8 cellular contexts compared by ENCODE assay signal in genomic region chr1:52366517-52366827, GRCh38. TPM values are rescaled to one million over a fixed set of nuclear protein-coding genes. Genes with fewer than 3 reads are reported as not detected.
DNase-seq lines count a peak whose midpoint lies in the region; ATAC-seq and TF ChIP-seq lines count a peak whose summit lies in the region.

No MANE protein-coding gene starts in this region.

- no peaks in the 10 kb centered on the region for H3K9me2 ChIP-seq in SK-N-SH

- no peaks in the 10 kb centered on the region for H3K27me3 ChIP-seq in SK-N-SH (ENCODE audit: insufficient read depth)
- H3K27me3 ChIP-seq in iPS-18a (ENCODE audit: control insufficient read depth, insufficient read depth, low read length) = no peaks in the 10 kb centered on the region
- no peaks in the 10 kb centered on the region for H3K27me3 ChIP-seq in stomach

- CTCF ChIA-PET in SK-N-SH (lab: Yijun Ruan, JAX) = interaction anchor here (1.8 kb wide), 1 partner anchor 18 kb away, joined by 5 read pairs; no protein-coding TSS in a partner anchor
- CTCF ChIA-PET in activated CD8-positive, alpha-beta T cell treated with anti-CD3 and anti-CD28 coated beads, Interleukin-2, amount 10 ng/mL, durations not matched to agents 7 days and 5 days (lab: Charles Lee) = interaction anchor here (0.8 to 1.3 kb wide), 3 partner anchors 20 to 319 kb away, joined by 3 read pairs; no protein-coding TSS in a partner anchor

- 23% methylated on average over 7 of the region's 8 CpGs for WGBS in SK-N-SH (ENCODE audit: low lambda C conversion rate)
- WGBS in stomach, 5 donors = 11 to 45% (median 18%) methylated on average over 4 to 8 of the region's 8 CpGs

- intact Hi-C loops in stomach (cut with DNase I; ENCODE audit: low total_unique reads) = no loop called here

- peaks cover 7% of the 10 kb centered on the region; the same call in 1 of the 2 replicates for H4K20me1 ChIP-seq in SK-N-SH (ENCODE audit: insufficient read depth)

- TF ChIP-seq POLR2A in stomach (IDR thresholded peaks at IDR 0.05) = no peak

- H3K4me1 ChIP-seq in SK-N-SH (ENCODE audit: control insufficient read depth in 1 of 2, insufficient read depth in 2 of 2, low read depth in 1 of 2, low read length in 1 of 2) = peaks cover 0 to 13% of the 10 kb centered on the region in 2 experiments; a peak in 3 of 4 replicates
- peaks cover 5% of the 10 kb centered on the region for H3K4me1 ChIP-seq in iPS-18a (ENCODE audit: control insufficient read depth, low read depth, low read length)
- peaks cover 9 to 47% (median 32%) of the 10 kb centered on the region in 4 donors for H3K4me1 ChIP-seq in stomach

- peak overlapping the region; percentile 89; the same call in 1 of the 2 replicates for H3K4me2 ChIP-seq in SK-N-SH

- H3K4me1 Mint-ChIP-seq in activated CD8-positive, alpha-beta T cell treated with anti-CD3 and anti-CD28 coated beads, Interleukin-2, amount 10 ng/mL, durations not matched to agents 7 days and 5 days (ENCODE audit: low read depth) = peaks cover 40% of the 10 kb centered on the region

- H3K27me3 Mint-ChIP-seq in activated CD8-positive, alpha-beta T cell treated with anti-CD3 and anti-CD28 coated beads, Interleukin-2, amount 10 ng/mL, durations not matched to agents 7 days and 5 days (ENCODE audit: low read depth) = no peaks in the 10 kb centered on the region

- DNase-seq in SK-N-SH (no peak), stomach (no peak)
- no peak for DNase-seq in activated CD8-positive, alpha-beta T cell treated with anti-CD3 and anti-CD28 coated beads, Interleukin-2, amount 10 ng/mL, durations not matched to agents 7 days and 5 days

- H3K4me3 ChIP-seq in SK-N-SH (ENCODE audit: low read depth in 2 of 2, low read length in 1 of 2) = peak overlapping the region; percentile 90 to 93
- H3K4me3 ChIP-seq in iPS-18a (ENCODE audit: low read length) = peak overlapping the region; percentile 95
- H3K4me3 ChIP-seq in stomach = peak overlapping the region; percentile 64 to 99 (median 92)

- ATAC-seq in SK-N-SH treated with all-trans-retinoic acid at 6 μM for 48 hours = no peak
- ATAC-seq in activated CD8-positive, alpha-beta T cell treated with anti-CD3 and anti-CD28 coated beads, Interleukin-2, amount 10 ng/mL, durations not matched to agents 7 days and 5 days = no peak
- ATAC-seq in GM21576 (IDR thresholded peaks at IDR 0.05; ENCODE audit: unreplicated experiment) = no peak
- ATAC-seq in GM21528 (IDR thresholded peaks at IDR 0.05; ENCODE audit: low FRiP score, unreplicated experiment) = no peak
- no peak for ATAC-seq in GM19397 (IDR thresholded peaks at IDR 0.05; ENCODE audit: unreplicated experiment)

- peak overlapping the region; percentile 95 for H2AFZ ChIP-seq in SK-N-SH (ENCODE audit: low read depth)

- H3K36me3 Mint-ChIP-seq in activated CD8-positive, alpha-beta T cell treated with anti-CD3 and anti-CD28 coated beads, Interleukin-2, amount 10 ng/mL, durations not matched to agents 7 days and 5 days (ENCODE audit: low read depth) = peaks cover 37% of the 10 kb centered on the region

- TF ChIP-seq CTCF in SK-N-SH (IDR thresholded peaks at IDR 0.05) (no peak), stomach (IDR thresholded peaks at IDR 0.05) (no peak)

- H3K9me3 Mint-ChIP-seq in activated CD8-positive, alpha-beta T cell treated with anti-CD3 and anti-CD28 coated beads, Interleukin-2, amount 10 ng/mL, durations not matched to agents 7 days and 5 days (ENCODE audit: insufficient read depth) = no peaks in the 10 kb centered on the region

- peak overlapping the region; percentile 90 for H3K4me3 Mint-ChIP-seq in activated CD8-positive, alpha-beta T cell treated with anti-CD3 and anti-CD28 coated beads, Interleukin-2, amount 10 ng/mL, durations not matched to agents 7 days and 5 days

- TF ChIP-seq RAD21 in SK-N-SH (IDR thresholded peaks at IDR 0.05; ENCODE audit: low read length) = no peak

- H3K27ac Mint-ChIP-seq in activated CD8-positive, alpha-beta T cell treated with anti-CD3 and anti-CD28 coated beads, Interleukin-2, amount 10 ng/mL, durations not matched to agents 7 days and 5 days = peak overlapping the region; percentile 98

- H3K79me2 ChIP-seq in SK-N-SH (ENCODE audit: insufficient read depth) = peaks cover 38% of the 10 kb centered on the region

- peaks cover 24% of the 10 kb centered on the region for H3F3A ChIP-seq in SK-N-SH (replicated peaks; ENCODE audit: insufficient read depth)

- H3K27ac ChIP-seq in SK-N-SH (ENCODE audit: low read depth in 2 of 2, low read length in 1 of 2) (peak overlapping the region; percentile 4 to 91; a peak in 2 of 4 replicates), iPS-18a (ENCODE audit: low read length) (no peak overlapping the region), stomach (peak overlapping the region; percentile 89 to 98 (median 97))

- POLR2A ChIA-PET in SK-N-SH (lab: Yijun Ruan, JAX) = interaction anchor here (1.0 to 2.2 kb wide), 3 partner anchors 11 to 311 kb away, joined by 3 to 7 read pairs (median 4); partner anchors contain the start of gene TXNDC12
- POLR2A ChIA-PET in activated CD8-positive, alpha-beta T cell treated with anti-CD3 and anti-CD28 coated beads, Interleukin-2, amount 10 ng/mL, durations not matched to agents 7 days and 5 days (lab: Charles Lee) = interaction anchor here (0.7 to 2.5 kb wide), 7 partner anchors 18 to 337 kb away, joined by 3 to 21 read pairs (median 4); partner anchors contain the start of genes ORC1, PRPF38A and TUT4

- TF ChIP-seq EP300 in SK-N-SH (IDR thresholded peaks at IDR 0.05; ENCODE audit: borderline replicate concordance in 1 of 2, low read depth in 1 of 2, low read length in 1 of 2) (no peak), stomach (IDR thresholded peaks at IDR 0.05) (no peak)

- H3K36me3 ChIP-seq in SK-N-SH (replicated peaks in 1 of 2; ENCODE audit: control insufficient read depth in 1 of 2, insufficient read depth in 2 of 2, low read length in 1 of 2) (peaks cover 12 to 17% of the 10 kb centered on the region in 2 experiments), iPS-18a (ENCODE audit: control insufficient read depth, low read depth, low read length) (peaks cover 11% of the 10 kb centered on the region), stomach (peaks cover 13 to 26% (median 19%) of the 10 kb centered on the region in 4 donors)

- H3K9ac ChIP-seq in SK-N-SH = no peak overlapping the region
- H3K9ac ChIP-seq in iPS-18a (ENCODE audit: low read length) = peak overlapping the region; percentile 19

- H3K9me3 ChIP-seq in SK-N-SH (no peaks in the 10 kb centered on the region), iPS-18a (ENCODE audit: control insufficient read depth, low read depth, low read length) (no peaks in the 10 kb centered on the region), stomach (no peaks in the 10 kb centered on the region)

TF ChIP-seq in SK-N-SH, 30 proteins besides CTCF, POLR2A, EP300 and RAD21:
- TF ChIP-seq, protein P1, sequence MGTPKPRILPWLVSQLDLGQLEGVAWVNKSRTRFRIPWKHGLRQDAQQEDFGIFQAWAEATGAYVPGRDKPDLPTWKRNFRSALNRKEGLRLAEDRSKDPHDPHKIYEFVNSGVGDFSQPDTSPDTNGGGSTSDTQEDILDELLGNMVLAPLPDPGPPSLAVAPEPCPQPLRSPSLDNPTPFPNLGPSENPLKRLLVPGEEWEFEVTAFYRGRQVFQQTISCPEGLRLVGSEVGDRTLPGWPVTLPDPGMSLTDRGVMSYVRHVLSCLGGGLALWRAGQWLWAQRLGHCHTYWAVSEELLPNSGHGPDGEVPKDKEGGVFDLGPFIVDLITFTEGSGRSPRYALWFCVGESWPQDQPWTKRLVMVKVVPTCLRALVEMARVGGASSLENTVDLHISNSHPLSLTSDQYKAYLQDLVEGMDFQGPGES (IDR thresholded peaks at IDR 0.05; ENCODE audit: low read depth, low read length) = no peak
- 0 out of 2 replicates have a peak, but pooled peaks have one; percentile 7 for TF ChIP-seq GABPA (IDR thresholded peaks at IDR 0.05; ENCODE audit: low read depth)
- TF ChIP-seq RFX5 (IDR thresholded peaks at IDR 0.05; ENCODE audit: low read length) = 0 out of 2 replicates have a peak, but pooled peaks have one; percentile 23

TF ChIP-seq in SK-N-SH treated with all-trans-retinoic acid at 6 μM for 48 hours, 23 proteins besides CTCF, POLR2A, EP300 and RAD21 (continues in another document):
- TF ChIP-seq ZFP3 (CRISPR knock-in tag; IDR thresholded peaks at IDR 0.05) (no peak), RARB (CRISPR knock-in tag; IDR thresholded peaks at IDR 0.05) (no peak), ZNF8 (CRISPR knock-in tag; IDR thresholded peaks at IDR 0.05) (no peak), ZNF70 (CRISPR knock-in tag; IDR thresholded peaks at IDR 0.05) (no peak)

RNA-seq across cellular contexts. Expression of gene CC2D1B, which starts 0.5 kb away (rescaled TPM):
- polyA plus RNA-seq in SK-N-SH (2012; rRNA removed) (16.6 and 18.7 TPM in 2 replicates), stomach (10 to 100 TPM; 11.6 to 15.6 (median 15.1) TPM)
- 9.5 and 11.7 TPM in 2 replicates for polyA plus RNA-seq in SK-N-SH (2012; cell fraction: cytosol; rRNA removed)
- polyA plus RNA-seq in SK-N-SH (2012; cell fraction: nucleus; rRNA removed) = 50.3 and 56.0 TPM in 2 replicates
- 10 to 100 TPM; 46.7 to 53.3 TPM for total RNA-seq in activated CD8-positive, alpha-beta T cell treated with anti-CD3 and anti-CD28 coated beads, Interleukin-2, amount 10 ng/mL, durations not matched to agents 7 days and 5 days
- 10 to 100 TPM; 27.0 to 81.0 (median 31.5) TPM for total RNA-seq in stomach

RNA-seq across cellular contexts. Expression of gene ORC1, which starts 37.8 kb away (rescaled TPM):
- polyA plus RNA-seq in SK-N-SH (2012; rRNA removed) (4.9 and 5.2 TPM in 2 replicates), stomach (1 to 10 TPM; 1.1 to 1.7 (median 1.6) TPM)
- polyA plus RNA-seq in SK-N-SH (2012; cell fraction: cytosol; rRNA removed) = 3.8 and 5.1 TPM in 2 replicates
- 3.9 and 4.9 TPM in 2 replicates for polyA plus RNA-seq in SK-N-SH (2012; cell fraction: nucleus; rRNA removed)
- 10 to 100 TPM; 38.3 to 38.4 TPM for total RNA-seq in activated CD8-positive, alpha-beta T cell treated with anti-CD3 and anti-CD28 coated beads, Interleukin-2, amount 10 ng/mL, durations not matched to agents 7 days and 5 days
- 10 to 100 TPM in 2 of 5 donors, 1 to 10 TPM in 3; 1.4 to 19.4 (median 2.2) TPM for total RNA-seq in stomach

RNA-seq across cellular contexts. Expression of gene PRPF38A, which starts 37.9 kb away (rescaled TPM):
- polyA plus RNA-seq in SK-N-SH (2012; rRNA removed) (20.4 and 24.3 TPM in 2 replicates), stomach (10 to 100 TPM; 12.8 to 21.1 (median 15.1) TPM)
- 13.8 and 16.8 TPM in 2 replicates for polyA plus RNA-seq in SK-N-SH (2012; cell fraction: cytosol; rRNA removed)
- polyA plus RNA-seq in SK-N-SH (2012; cell fraction: nucleus; rRNA removed) = 45.4 and 52.8 TPM in 2 replicates
- total RNA-seq in activated CD8-positive, alpha-beta T cell treated with anti-CD3 and anti-CD28 coated beads, Interleukin-2, amount 10 ng/mL, durations not matched to agents 7 days and 5 days = 100 to 1,000 TPM; 102 to 104 TPM
- total RNA-seq in stomach = 10 to 100 TPM in 3 of 5 donors, 1 to 10 TPM in 2; 7.6 to 21.7 (median 11.6) TPM

Comparison
In these comparisons a context has a peak if more than half of its experiments do, and no peak if none do; other contexts are left out.
1. RNA of gene PRPF38A, which starts 37.9 kb away (total RNA-seq): 102 to 104 TPM in activated CD8-positive, alpha-beta T cell treated with anti-CD3 and anti-CD28 coated beads, Interleukin-2, amount 10 ng/mL, durations not matched to agents 7 days and 5 days; 7.6 to 21.7 TPM in stomach; every median in the first group is over 4 times any median in the second.
2. Peak in every context shown above with its lines, with median percentiles within 50 percentile points of each other: H3K4me3 ChIP-seq.